Comparison of ENCODE assay signal across 1 cellular context in the genomic region with DNA sequence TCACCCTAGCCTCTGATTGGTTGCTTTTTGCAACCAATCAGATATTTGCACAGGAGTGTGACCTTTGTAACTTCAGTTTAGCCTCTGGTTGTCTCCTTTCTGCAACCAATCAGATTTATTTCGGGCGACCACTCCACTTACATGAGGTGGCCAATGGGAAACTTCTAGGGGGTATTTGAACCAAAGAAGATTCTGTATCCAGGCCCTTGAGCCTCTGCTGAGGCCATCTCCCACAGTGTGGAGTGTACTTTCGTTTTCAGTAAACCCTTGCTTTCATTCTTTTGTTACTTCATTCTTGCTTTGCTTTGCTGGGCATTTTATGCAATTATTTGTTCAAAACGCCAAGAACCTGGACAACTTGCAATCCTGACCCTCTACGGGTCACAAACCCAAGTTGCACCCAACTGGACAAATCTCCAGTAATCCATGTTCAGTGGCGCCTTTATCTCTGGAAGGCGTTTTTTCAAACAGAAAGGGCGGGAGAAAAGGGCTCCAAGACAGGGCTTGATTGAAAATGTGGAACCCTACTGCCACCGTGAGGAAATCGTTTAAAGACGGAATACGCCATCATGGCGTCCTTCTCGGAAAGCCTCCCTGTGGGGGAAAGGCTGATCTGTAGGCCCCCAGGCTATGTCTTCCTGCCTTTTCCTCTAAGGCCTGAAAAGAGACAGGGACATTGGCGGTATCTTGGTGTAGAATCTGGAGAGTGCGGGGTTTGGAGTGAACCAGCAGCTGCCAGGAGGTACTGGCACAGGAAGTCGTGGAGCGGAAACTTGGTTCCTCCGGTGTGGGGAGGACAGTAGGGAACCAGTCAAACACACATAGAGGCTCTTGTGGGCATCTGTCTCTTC.
A peak's percentile ranks its signal among the peaks of the same experiment; 100 is the strongest.
TF ChIP-seq lines count a peak whose summit lies in the region.

No MANE protein-coding gene starts in this region.

TF ChIP-seq in HEK293, 187 proteins besides CTCF, POLR2A, EP300 and RAD21 (continued from another document and continues in another):
- TF ChIP-seq, protein P1, sequence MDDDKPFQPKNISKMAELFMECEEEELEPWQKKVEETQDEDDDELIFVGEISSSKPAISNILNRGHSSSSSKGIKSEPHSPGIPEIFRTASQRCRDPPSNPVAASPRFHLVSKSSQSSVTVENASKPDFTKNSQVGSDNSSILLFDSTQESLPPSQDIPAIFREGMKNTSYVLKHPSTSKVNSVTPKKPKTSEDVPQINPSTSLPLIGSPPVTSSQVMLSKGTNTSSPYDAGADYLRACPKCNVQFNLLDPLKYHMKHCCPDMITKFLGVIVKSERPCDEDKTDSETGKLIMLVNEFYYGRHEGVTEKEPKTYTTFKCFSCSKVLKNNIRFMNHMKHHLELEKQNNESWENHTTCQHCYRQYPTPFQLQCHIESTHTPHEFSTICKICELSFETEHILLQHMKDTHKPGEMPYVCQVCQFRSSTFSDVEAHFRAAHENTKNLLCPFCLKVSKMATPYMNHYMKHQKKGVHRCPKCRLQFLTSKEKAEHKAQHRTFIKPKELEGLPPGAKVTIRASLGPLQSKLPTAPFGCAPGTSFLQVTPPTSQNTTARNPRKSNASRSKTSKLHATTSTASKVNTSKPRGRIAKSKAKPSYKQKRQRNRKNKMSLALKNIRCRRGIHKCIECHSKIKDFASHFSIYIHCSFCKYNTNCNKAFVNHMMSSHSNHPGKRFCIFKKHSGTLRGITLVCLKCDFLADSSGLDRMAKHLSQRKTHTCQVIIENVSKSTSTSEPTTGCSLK (tag by site-specific recombination; IDR thresholded peaks at IDR 0.05), result no peak
- TF ChIP-seq, protein P2, sequence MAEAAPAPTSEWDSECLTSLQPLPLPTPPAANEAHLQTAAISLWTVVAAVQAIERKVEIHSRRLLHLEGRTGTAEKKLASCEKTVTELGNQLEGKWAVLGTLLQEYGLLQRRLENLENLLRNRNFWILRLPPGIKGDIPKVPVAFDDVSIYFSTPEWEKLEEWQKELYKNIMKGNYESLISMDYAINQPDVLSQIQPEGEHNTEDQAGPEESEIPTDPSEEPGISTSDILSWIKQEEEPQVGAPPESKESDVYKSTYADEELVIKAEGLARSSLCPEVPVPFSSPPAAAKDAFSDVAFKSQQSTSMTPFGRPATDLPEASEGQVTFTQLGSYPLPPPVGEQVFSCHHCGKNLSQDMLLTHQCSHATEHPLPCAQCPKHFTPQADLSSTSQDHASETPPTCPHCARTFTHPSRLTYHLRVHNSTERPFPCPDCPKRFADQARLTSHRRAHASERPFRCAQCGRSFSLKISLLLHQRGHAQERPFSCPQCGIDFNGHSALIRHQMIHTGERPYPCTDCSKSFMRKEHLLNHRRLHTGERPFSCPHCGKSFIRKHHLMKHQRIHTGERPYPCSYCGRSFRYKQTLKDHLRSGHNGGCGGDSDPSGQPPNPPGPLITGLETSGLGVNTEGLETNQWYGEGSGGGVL (tag by site-specific recombination; IDR thresholded peaks at IDR 0.05), result no peak
- TF ChIP-seq ZBTB21 (tag by site-specific recombination; IDR thresholded peaks at IDR 0.05), result no peak
- TF ChIP-seq BCL11B (tag by site-specific recombination; IDR thresholded peaks at IDR 0.05; ENCODE audit: low read depth), result peak; percentile 15; the same call in 1 of the 2 replicates
- TF ChIP-seq ZNF23 (tag by site-specific recombination; IDR thresholded peaks at IDR 0.05; ENCODE audit: borderline replicate concordance), result no peak
- TF ChIP-seq, protein P3, sequence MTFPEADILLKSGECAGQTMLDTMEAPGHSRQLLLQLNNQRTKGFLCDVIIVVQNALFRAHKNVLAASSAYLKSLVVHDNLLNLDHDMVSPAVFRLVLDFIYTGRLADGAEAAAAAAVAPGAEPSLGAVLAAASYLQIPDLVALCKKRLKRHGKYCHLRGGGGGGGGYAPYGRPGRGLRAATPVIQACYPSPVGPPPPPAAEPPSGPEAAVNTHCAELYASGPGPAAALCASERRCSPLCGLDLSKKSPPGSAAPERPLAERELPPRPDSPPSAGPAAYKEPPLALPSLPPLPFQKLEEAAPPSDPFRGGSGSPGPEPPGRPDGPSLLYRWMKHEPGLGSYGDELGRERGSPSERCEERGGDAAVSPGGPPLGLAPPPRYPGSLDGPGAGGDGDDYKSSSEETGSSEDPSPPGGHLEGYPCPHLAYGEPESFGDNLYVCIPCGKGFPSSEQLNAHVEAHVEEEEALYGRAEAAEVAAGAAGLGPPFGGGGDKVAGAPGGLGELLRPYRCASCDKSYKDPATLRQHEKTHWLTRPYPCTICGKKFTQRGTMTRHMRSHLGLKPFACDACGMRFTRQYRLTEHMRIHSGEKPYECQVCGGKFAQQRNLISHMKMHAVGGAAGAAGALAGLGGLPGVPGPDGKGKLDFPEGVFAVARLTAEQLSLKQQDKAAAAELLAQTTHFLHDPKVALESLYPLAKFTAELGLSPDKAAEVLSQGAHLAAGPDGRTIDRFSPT (tag by site-specific recombination; IDR thresholded peaks at IDR 0.05), result no peak
- TF ChIP-seq ZNF701 (tag by site-specific recombination; IDR thresholded peaks at IDR 0.05), result no peak
- no peak for TF ChIP-seq ZNF558 (tag by site-specific recombination; IDR thresholded peaks at IDR 0.05)
- TF ChIP-seq, protein P4, sequence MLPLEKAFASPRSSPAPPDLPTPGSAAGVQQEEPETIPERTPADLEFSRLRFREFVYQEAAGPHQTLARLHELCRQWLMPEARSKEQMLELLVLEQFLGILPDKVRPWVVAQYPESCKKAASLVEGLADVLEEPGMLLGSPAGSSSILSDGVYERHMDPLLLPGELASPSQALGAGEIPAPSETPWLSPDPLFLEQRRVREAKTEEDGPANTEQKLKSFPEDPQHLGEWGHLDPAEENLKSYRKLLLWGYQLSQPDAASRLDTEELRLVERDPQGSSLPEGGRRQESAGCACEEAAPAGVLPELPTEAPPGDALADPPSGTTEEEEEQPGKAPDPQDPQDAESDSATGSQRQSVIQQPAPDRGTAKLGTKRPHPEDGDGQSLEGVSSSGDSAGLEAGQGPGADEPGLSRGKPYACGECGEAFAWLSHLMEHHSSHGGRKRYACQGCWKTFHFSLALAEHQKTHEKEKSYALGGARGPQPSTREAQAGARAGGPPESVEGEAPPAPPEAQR (tag by site-specific recombination; IDR thresholded peaks at IDR 0.05), result 0 out of 2 replicates have a peak, but pooled peaks have one; percentile 21
- no peak for TF ChIP-seq ZNF660 (tag by site-specific recombination; IDR thresholded peaks at IDR 0.05)
- no peak for TF ChIP-seq ZNF112 (tag by site-specific recombination; IDR thresholded peaks at IDR 0.05)
- TF ChIP-seq, protein P5, sequence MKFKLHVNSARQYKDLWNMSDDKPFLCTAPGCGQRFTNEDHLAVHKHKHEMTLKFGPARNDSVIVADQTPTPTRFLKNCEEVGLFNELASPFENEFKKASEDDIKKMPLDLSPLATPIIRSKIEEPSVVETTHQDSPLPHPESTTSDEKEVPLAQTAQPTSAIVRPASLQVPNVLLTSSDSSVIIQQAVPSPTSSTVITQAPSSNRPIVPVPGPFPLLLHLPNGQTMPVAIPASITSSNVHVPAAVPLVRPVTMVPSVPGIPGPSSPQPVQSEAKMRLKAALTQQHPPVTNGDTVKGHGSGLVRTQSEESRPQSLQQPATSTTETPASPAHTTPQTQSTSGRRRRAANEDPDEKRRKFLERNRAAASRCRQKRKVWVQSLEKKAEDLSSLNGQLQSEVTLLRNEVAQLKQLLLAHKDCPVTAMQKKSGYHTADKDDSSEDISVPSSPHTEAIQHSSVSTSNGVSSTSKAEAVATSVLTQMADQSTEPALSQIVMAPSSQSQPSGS (tag by site-specific recombination; IDR thresholded peaks at IDR 0.05; ENCODE audit: low read depth), result no peak
- peak; percentile 7; the same call in 1 of the 2 replicates for TF ChIP-seq IKZF3 (tag by site-specific recombination; IDR thresholded peaks at IDR 0.05)
- TF ChIP-seq ZNF121 (tag by site-specific recombination; IDR thresholded peaks at IDR 0.05), result no peak
- TF ChIP-seq, protein P6, sequence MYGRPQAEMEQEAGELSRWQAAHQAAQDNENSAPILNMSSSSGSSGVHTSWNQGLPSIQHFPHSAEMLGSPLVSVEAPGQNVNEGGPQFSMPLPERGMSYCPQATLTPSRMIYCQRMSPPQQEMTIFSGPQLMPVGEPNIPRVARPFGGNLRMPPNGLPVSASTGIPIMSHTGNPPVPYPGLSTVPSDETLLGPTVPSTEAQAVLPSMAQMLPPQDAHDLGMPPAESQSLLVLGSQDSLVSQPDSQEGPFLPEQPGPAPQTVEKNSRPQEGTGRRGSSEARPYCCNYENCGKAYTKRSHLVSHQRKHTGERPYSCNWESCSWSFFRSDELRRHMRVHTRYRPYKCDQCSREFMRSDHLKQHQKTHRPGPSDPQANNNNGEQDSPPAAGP (tag by site-specific recombination; IDR thresholded peaks at IDR 0.05), result no peak
- peak; percentile 40; the same call in 1 of the 2 replicates for TF ChIP-seq SP3 (tag by site-specific recombination; IDR thresholded peaks at IDR 0.05)
- TF ChIP-seq ZXDB (tag by site-specific recombination; IDR thresholded peaks at IDR 0.05), result peak; percentile 62
- peak; percentile 64; the same call in 1 of the 2 replicates for TF ChIP-seq YY2 (tag by site-specific recombination; IDR thresholded peaks at IDR 0.05)
- no peak for TF ChIP-seq ZNF132 (tag by site-specific recombination; IDR thresholded peaks at IDR 0.05; ENCODE audit: borderline replicate concordance)
- 0 out of 2 replicates have a peak, but pooled peaks have one; percentile 47 for TF ChIP-seq ZNF324 (tag by site-specific recombination; IDR thresholded peaks at IDR 0.05)
- TF ChIP-seq ZNF654 (tag by site-specific recombination; IDR thresholded peaks at IDR 0.05; ENCODE audit: low read depth), result peak; percentile 97
- TF ChIP-seq ZBTB20 (tag by site-specific recombination; IDR thresholded peaks at IDR 0.05), result peak; percentile 87
- 0 out of 2 replicates have a peak, but pooled peaks have one; percentile 29 for TF ChIP-seq ZNF341 (tag by site-specific recombination; IDR thresholded peaks at IDR 0.05; ENCODE audit: low read depth)
- TF ChIP-seq ZNF777 (tag by site-specific recombination; IDR thresholded peaks at IDR 0.05; ENCODE audit: borderline replicate concordance), result no peak
- TF ChIP-seq, protein P7, sequence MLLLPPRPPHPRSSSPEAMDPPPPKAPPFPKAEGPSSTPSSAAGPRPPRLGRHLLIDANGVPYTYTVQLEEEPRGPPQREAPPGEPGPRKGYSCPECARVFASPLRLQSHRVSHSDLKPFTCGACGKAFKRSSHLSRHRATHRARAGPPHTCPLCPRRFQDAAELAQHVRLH (tag by site-specific recombination; IDR thresholded peaks at IDR 0.05), result no peak
- no peak for TF ChIP-seq ZNF366 (tag by site-specific recombination; conservative IDR thresholded peaks at IDR 0.05)
- TF ChIP-seq ZNF473 (tag by site-specific recombination; IDR thresholded peaks at IDR 0.05), result no peak
- no peak for TF ChIP-seq KLF1 (tag by site-specific recombination; IDR thresholded peaks at IDR 0.05)
- TF ChIP-seq ZNF664 (tag by site-specific recombination; IDR thresholded peaks at IDR 0.05), result no peak
- no peak for TF ChIP-seq ZNF521 (tag by site-specific recombination; IDR thresholded peaks at IDR 0.05)
- TF ChIP-seq ZNF155 (tag by site-specific recombination; IDR thresholded peaks at IDR 0.05), result no peak
- no peak for TF ChIP-seq ZNF354C (tag by site-specific recombination; IDR thresholded peaks at IDR 0.05; ENCODE audit: borderline replicate concordance, low read depth)
- TF ChIP-seq KLF10 (tag by site-specific recombination; IDR thresholded peaks at IDR 0.05), result peak; percentile 78
- TF ChIP-seq ZNF629 (tag by site-specific recombination; IDR thresholded peaks at IDR 0.05), result peak; percentile 42; the same call in 1 of the 2 replicates
- TF ChIP-seq ZNF391 (tag by site-specific recombination; IDR thresholded peaks at IDR 0.05; ENCODE audit: borderline replicate concordance, low read depth), result peak; percentile 69; the same call in 1 of the 2 replicates
- TF ChIP-seq ZBTB8A (tag by site-specific recombination; IDR thresholded peaks at IDR 0.05), result peak; percentile 56; the same call in 1 of the 2 replicates
- no peak for TF ChIP-seq ZNF501 (tag by site-specific recombination; IDR thresholded peaks at IDR 0.05)
- TF ChIP-seq, protein P8, sequence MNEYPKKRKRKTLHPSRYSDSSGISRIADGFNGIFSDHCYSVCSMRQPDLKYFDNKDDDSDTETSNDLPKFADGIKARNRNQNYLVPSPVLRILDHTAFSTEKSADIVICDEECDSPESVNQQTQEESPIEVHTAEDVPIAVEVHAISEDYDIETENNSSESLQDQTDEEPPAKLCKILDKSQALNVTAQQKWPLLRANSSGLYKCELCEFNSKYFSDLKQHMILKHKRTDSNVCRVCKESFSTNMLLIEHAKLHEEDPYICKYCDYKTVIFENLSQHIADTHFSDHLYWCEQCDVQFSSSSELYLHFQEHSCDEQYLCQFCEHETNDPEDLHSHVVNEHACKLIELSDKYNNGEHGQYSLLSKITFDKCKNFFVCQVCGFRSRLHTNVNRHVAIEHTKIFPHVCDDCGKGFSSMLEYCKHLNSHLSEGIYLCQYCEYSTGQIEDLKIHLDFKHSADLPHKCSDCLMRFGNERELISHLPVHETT (tag by site-specific recombination; IDR thresholded peaks at IDR 0.05), result peak; percentile 72
- TF ChIP-seq ZNF677 (tag by site-specific recombination; IDR thresholded peaks at IDR 0.05), result no peak
- TF ChIP-seq ZNF426 (tag by site-specific recombination; IDR thresholded peaks at IDR 0.05), result no peak
- TF ChIP-seq HOXD13 (CRISPR knock-in tag; IDR thresholded peaks at IDR 0.05; ENCODE audit: borderline replicate concordance), result 0 out of 2 replicates have a peak, but pooled peaks have one; percentile 41
- TF ChIP-seq ZNF169 (tag by site-specific recombination; IDR thresholded peaks at IDR 0.05), result no peak
- TF ChIP-seq, protein P9, sequence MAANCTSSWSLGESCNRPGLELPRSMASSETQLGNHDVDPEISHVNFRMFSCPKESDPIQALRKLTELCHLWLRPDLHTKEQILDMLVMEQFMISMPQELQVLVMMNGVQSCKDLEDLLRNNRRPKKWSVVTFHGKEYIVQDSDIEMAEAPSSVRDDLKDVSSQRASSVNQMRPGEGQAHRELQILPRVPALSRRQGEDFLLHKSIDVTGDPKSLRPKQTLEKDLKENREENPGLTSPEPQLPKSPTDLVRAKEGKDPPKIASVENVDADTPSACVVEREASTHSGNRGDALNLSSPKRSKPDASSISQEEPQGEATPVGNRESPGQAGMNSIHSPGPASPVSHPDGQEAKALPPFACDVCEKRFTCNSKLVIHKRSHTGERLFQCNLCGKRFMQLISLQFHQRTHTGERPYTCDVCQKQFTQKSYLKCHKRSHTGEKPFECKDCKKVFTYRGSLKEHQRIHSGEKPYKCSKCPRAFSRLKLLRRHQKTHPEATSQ (tag by site-specific recombination; IDR thresholded peaks at IDR 0.05), result no peak
- TF ChIP-seq ZNF133 (tag by site-specific recombination; IDR thresholded peaks at IDR 0.05), result no peak
- no peak for TF ChIP-seq ZNF433 (tag by site-specific recombination; IDR thresholded peaks at IDR 0.05; ENCODE audit: low read depth)
- no peak for TF ChIP-seq ZSCAN30 (tag by site-specific recombination; IDR thresholded peaks at IDR 0.05)
- no peak for TF ChIP-seq ZNF221 (tag by site-specific recombination; IDR thresholded peaks at IDR 0.05; ENCODE audit: borderline replicate concordance)
- no peak for TF ChIP-seq ZFP69B (tag by site-specific recombination; IDR thresholded peaks at IDR 0.05)
- TF ChIP-seq SP2 (tag by site-specific recombination; IDR thresholded peaks at IDR 0.05), result peak; percentile 21; the same call in 1 of the 2 replicates
